14 cellular contexts compared by ENCODE assay signal in genomic region chr4:101066586-101066985, GRCh38.
"Had no signal": no experiment of that assay in that cellular context is flagged by ENCODE, and none has a peak within 500 bp of the region (broad histone marks: within the 10 kb centered on the region; RNA-seq: fewer than 3 reads in every experiment).

No MANE protein-coding gene starts in this region.

- H3K27ac ChIP-seq: epithelial cell of prostate, hepatocyte, left ventricle myocardium inferior had no signal

- ATAC-seq: right cardiac atrium, T-helper 17 cell had no signal

- DNase-seq: activated CD4-positive, alpha-beta T cell treated with anti-CD3 and anti-CD28 coated beads, Interleukin-2, amount 10 ng/mL, durations not matched to agents 7 days and 5 days; activated CD4-positive, CD25-positive, alpha-beta regulatory T cell; activated CD8-positive, alpha-beta memory T cell treated with anti-CD3 and anti-CD28 coated beads for 24 hours; activated naive CD4-positive, alpha-beta T cell treated with Interleukin-2 at 50 U/mL for 16 hours; central memory CD4-positive, alpha-beta T cell; cortex of kidney; effector memory CD4-positive, alpha-beta T cell; kidney; left ventricle myocardium inferior; right cardiac atrium; stimulated activated naive CD4-positive, alpha-beta T cell treated with Interleukin-2 at 50 U/mL for 16 hours; T-helper 17 cell had no signal
